ENCODE assay signal across 17 cellular contexts in the genomic region with DNA sequence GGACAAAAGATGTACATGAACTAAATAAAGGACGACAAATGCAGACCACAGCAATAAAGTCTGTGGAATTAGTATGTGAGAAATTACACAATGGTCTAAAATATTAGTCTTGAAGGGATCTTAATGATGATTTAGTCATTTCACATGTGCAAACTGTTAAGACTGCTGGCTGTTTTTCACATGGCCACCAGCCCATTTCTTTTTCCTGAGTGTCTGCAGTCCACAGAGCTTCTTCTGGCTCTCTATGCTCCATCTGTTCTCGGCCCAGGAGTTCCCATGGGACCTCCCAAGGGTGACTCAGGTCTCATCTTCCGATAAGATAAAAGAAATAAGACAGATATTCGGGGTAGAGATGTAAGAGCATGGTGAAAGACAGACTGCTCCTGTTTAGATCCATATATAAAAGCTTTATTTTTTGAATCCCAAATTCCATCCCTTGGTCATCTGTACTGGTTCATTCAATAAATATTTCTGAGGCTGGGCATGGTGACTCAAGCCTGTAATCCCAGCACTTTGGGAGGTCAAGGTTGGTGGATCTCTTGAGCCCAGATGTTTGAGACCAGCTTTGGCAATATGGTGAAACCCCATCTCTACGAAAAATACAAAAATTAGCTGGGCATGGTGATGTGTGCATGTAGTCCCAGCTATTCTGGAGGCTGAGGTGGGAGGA.
"Had no signal": no experiment of that assay in that cellular context is flagged by ENCODE, and none has a peak within 500 bp of the region (broad histone marks: within the 10 kb centered on the region; RNA-seq: fewer than 3 reads in every experiment).

No MANE protein-coding gene starts in this region.

- H3K9me3 ChIP-seq: colonic mucosa, esophagus squamous epithelium, gastrocnemius medialis, sigmoid colon had no signal

- H3K4me1 ChIP-seq: colonic mucosa, sigmoid colon had no signal

- ATAC-seq: gastrocnemius medialis, left lung had no signal

- DNase-seq: cerebellar nuclear complex; colonic mucosa; dermis blood vessel endothelial cell; esophagus squamous epithelium; gastrocnemius medialis; heart right ventricle; hypothalamus; islet precursor cell; left lung; mesendoderm; naive B cell; sigmoid colon; small intestine; stimulated activated CD4-positive, alpha-beta T cell treated with anti-CD3 and anti-CD28 coated beads, Interleukin-12 subunit alpha, Interleukin-12 subunit beta, amount 100 ng/mL, for 4 hours; stimulated activated naive CD4-positive, alpha-beta T cell treated with Interleukin-2 at 50 U/mL for 16 hours had no signal

- H3K27ac ChIP-seq: colonic mucosa, esophagus squamous epithelium, gastrocnemius medialis, heart right ventricle, left lung, sigmoid colon had no signal

- H3K4me3 ChIP-seq: colonic mucosa, esophagus squamous epithelium, gastrocnemius medialis, heart right ventricle, left lung, lung, sigmoid colon had no signal

- H3K27me3 ChIP-seq: colonic mucosa, esophagus squamous epithelium, gastrocnemius medialis, heart right ventricle, left lung, sigmoid colon had no signal

- H3K36me3 ChIP-seq: colonic mucosa, esophagus squamous epithelium, gastrocnemius medialis, heart right ventricle, left lung, sigmoid colon had no signal

- FAIRE-seq: small intestine, urothelium cell line had no signal
